Comparison of ENCODE assay signal across 1 cellular context in genomic region chr11:16186680-16187079, GRCh38.
TF ChIP-seq lines count a peak whose summit lies in the region.

No MANE protein-coding gene starts in this region.

TF ChIP-seq in GM23338, 12 proteins besides CTCF, POLR2A, EP300 and RAD21 (continued from another document):
- TF ChIP-seq ETS1 (IDR thresholded peaks at IDR 0.05) (no peak), REST (IDR thresholded peaks at IDR 0.05; ENCODE audit: unreplicated experiment) (no peak)
TF ChIP-seq in GM23338: peak in this region for 0.
